15 cellular contexts compared by ENCODE assay signal in genomic region chr11:118410055-118410745, GRCh38. TPM values are rescaled to one million over a fixed set of nuclear protein-coding genes. Genes with fewer than 3 reads are reported as not detected.
DNase-seq lines count a peak whose midpoint lies in the region; ATAC-seq and TF ChIP-seq lines count a peak whose summit lies in the region.
"Had no signal": no experiment of that assay in that cellular context is flagged by ENCODE, and none has a peak within 500 bp of the region (broad histone marks: within the 10 kb centered on the region; RNA-seq: fewer than 3 reads in every experiment).

No MANE protein-coding gene starts in this region.

- POLR2A ChIA-PET in activated CD4-positive, alpha-beta memory T cell treated with anti-CD3 and anti-CD28 coated beads for 36 hours (lab: Charles Lee): interaction anchor here (0.6 kb wide), 1 partner anchor 41 kb away, joined by 3 read pairs; no protein-coding TSS in a partner anchor
- POLR2A ChIA-PET in activated CD4-positive, alpha-beta memory T cell treated with anti-CD3 and anti-CD28 coated beads, Interleukin-2, amount 10 ng/mL, durations not matched to agents 7 days and 5 days (lab: Charles Lee): no interaction called here

- H3K4me3 Mint-ChIP-seq in activated CD4-positive, alpha-beta memory T cell treated with anti-CD3 and anti-CD28 coated beads for 36 hours: no peak overlapping the region
- H3K4me3 Mint-ChIP-seq in activated CD4-positive, alpha-beta memory T cell treated with anti-CD3 and anti-CD28 coated beads, Interleukin-2, amount 10 ng/mL, durations not matched to agents 7 days and 5 days: no peak overlapping the region
- no peak overlapping the region for H3K4me3 Mint-ChIP-seq in progenitor cell of endocrine pancreas (ENCODE audit: low read depth)

- H3K27me3 Mint-ChIP-seq in activated CD4-positive, alpha-beta memory T cell treated with anti-CD3 and anti-CD28 coated beads for 36 hours: no peaks in the 10 kb centered on the region
- no peaks in the 10 kb centered on the region for H3K27me3 Mint-ChIP-seq in activated CD4-positive, alpha-beta memory T cell treated with anti-CD3 and anti-CD28 coated beads, Interleukin-2, amount 10 ng/mL, durations not matched to agents 7 days and 5 days
- H3K27me3 Mint-ChIP-seq in progenitor cell of endocrine pancreas: no peaks in the 10 kb centered on the region
- H3K27me3 Mint-ChIP-seq: naive B cell had no signal

- no peaks in the 10 kb centered on the region for H3K27me3 ChIP-seq in ascending aorta
- H3K27me3 ChIP-seq: tibial nerve had no signal

- no peak overlapping the region for H3K4me3 ChIP-seq in ascending aorta
- H3K4me3 ChIP-seq: A549, tibial nerve had no signal

- peak overlapping the region; percentile 35 for H3K27ac Mint-ChIP-seq in activated CD4-positive, alpha-beta memory T cell treated with anti-CD3 and anti-CD28 coated beads for 36 hours
- H3K27ac Mint-ChIP-seq in activated CD4-positive, alpha-beta memory T cell treated with anti-CD3 and anti-CD28 coated beads, Interleukin-2, amount 10 ng/mL, durations not matched to agents 7 days and 5 days: no peak overlapping the region
- peak overlapping the region; percentile 47 for H3K27ac Mint-ChIP-seq in progenitor cell of endocrine pancreas

- no peak for TF ChIP-seq CTCF in progenitor cell of endocrine pancreas (IDR thresholded peaks at IDR 0.05; ENCODE audit: unreplicated experiment)
- TF ChIP-seq CTCF in ascending aorta (IDR thresholded peaks at IDR 0.05): no peak

- H3K36me3 ChIP-seq in ascending aorta: peaks cover 21 to 41% of the 10 kb centered on the region in 2 donors

- DNase-seq in activated CD4-positive, alpha-beta memory T cell treated with anti-CD3 and anti-CD28 coated beads for 36 hours: no peak
- no peak for DNase-seq in activated CD4-positive, alpha-beta memory T cell treated with anti-CD3 and anti-CD28 coated beads, Interleukin-2, amount 10 ng/mL, durations not matched to agents 7 days and 5 days
- DNase-seq in progenitor cell of endocrine pancreas (ENCODE audit: low spot score, unreplicated experiment) (no peak), ascending aorta (ENCODE audit: low spot score in 2 of 2) (no peak), SKM-1 (lab: John Stamatoyannopoulos, UW; ENCODE audit: unreplicated experiment) (no peak)
- no peak for DNase-seq in stimulated activated CD4-positive, alpha-beta T cell treated with anti-CD3 and anti-CD28 coated beads, Interleukin-1b, Interleukin-23, amount 100 ng/mL, for 48 hours
- DNase-seq: dermis blood vessel endothelial cell, DMS153, islet precursor cell, naive B cell, NCI-H446 treated with DMSO at 0.1 percent for 48 hours had no signal

- no peaks in the 10 kb centered on the region for H3K4me1 ChIP-seq in ascending aorta

- H3K9me3 ChIP-seq in ascending aorta: no peaks in the 10 kb centered on the region
- H3K9me3 ChIP-seq: A549, tibial nerve had no signal

- ATAC-seq in GM21381 (IDR thresholded peaks at IDR 0.05; ENCODE audit: unreplicated experiment): peak; percentile 60
- peak; percentile 70 for ATAC-seq in HG03175 (IDR thresholded peaks at IDR 0.05; ENCODE audit: unreplicated experiment)
- ATAC-seq: A549 had no signal

- H3K9me3 Mint-ChIP-seq in activated CD4-positive, alpha-beta memory T cell treated with anti-CD3 and anti-CD28 coated beads for 36 hours: no peaks in the 10 kb centered on the region
- H3K9me3 Mint-ChIP-seq in activated CD4-positive, alpha-beta memory T cell treated with anti-CD3 and anti-CD28 coated beads, Interleukin-2, amount 10 ng/mL, durations not matched to agents 7 days and 5 days: no peaks in the 10 kb centered on the region
- H3K9me3 Mint-ChIP-seq in progenitor cell of endocrine pancreas (ENCODE audit: low read depth): no peaks in the 10 kb centered on the region
- H3K9me3 Mint-ChIP-seq: naive B cell had no signal

- H3K27ac ChIP-seq in ascending aorta: no peak overlapping the region
- H3K27ac ChIP-seq: A549, tibial nerve had no signal

- peaks cover 24% of the 10 kb centered on the region for H3K4me1 Mint-ChIP-seq in activated CD4-positive, alpha-beta memory T cell treated with anti-CD3 and anti-CD28 coated beads for 36 hours (ENCODE audit: low read depth)
- H3K4me1 Mint-ChIP-seq in activated CD4-positive, alpha-beta memory T cell treated with anti-CD3 and anti-CD28 coated beads, Interleukin-2, amount 10 ng/mL, durations not matched to agents 7 days and 5 days: peaks cover 18% of the 10 kb centered on the region
- no peaks in the 10 kb centered on the region for H3K4me1 Mint-ChIP-seq in progenitor cell of endocrine pancreas (ENCODE audit: low read depth)

- intact Hi-C loops in activated CD4-positive, alpha-beta memory T cell treated with anti-CD3 and anti-CD28 coated beads for 36 hours (cut with micrococcal nuclease): no loop called here
- intact Hi-C loops in ascending aorta (cut with DNase I): no loop called here

- CTCF ChIA-PET in activated CD4-positive, alpha-beta memory T cell treated with anti-CD3 and anti-CD28 coated beads for 36 hours (lab: Charles Lee): interaction anchor here (0.6 to 0.7 kb wide), 2 partner anchors 14 to 333 kb away, joined by 3 read pairs; no protein-coding TSS in a partner anchor
- CTCF ChIA-PET in activated CD4-positive, alpha-beta memory T cell treated with anti-CD3 and anti-CD28 coated beads, Interleukin-2, amount 10 ng/mL, durations not matched to agents 7 days and 5 days (lab: Charles Lee): interaction anchor here (0.6 to 0.9 kb wide), 2 partner anchors 96 to 260 kb away, joined by 3 read pairs; no protein-coding TSS in a partner anchor

- peaks cover 21% of the 10 kb centered on the region for H3K36me3 Mint-ChIP-seq in activated CD4-positive, alpha-beta memory T cell treated with anti-CD3 and anti-CD28 coated beads for 36 hours
- peaks cover 49% of the 10 kb centered on the region for H3K36me3 Mint-ChIP-seq in activated CD4-positive, alpha-beta memory T cell treated with anti-CD3 and anti-CD28 coated beads, Interleukin-2, amount 10 ng/mL, durations not matched to agents 7 days and 5 days (ENCODE audit: low read depth)
- H3K36me3 Mint-ChIP-seq in progenitor cell of endocrine pancreas (ENCODE audit: insufficient read depth): peaks cover 2% of the 10 kb centered on the region

RNA-seq across cellular contexts. Expression of gene ATP5MG, which starts 8.8 kb away (rescaled TPM):
- total RNA-seq in activated CD4-positive, alpha-beta memory T cell treated with anti-CD3 and anti-CD28 coated beads for 36 hours: 100 to 1,000 TPM; 298 to 306 TPM
- total RNA-seq in activated CD4-positive, alpha-beta memory T cell treated with anti-CD3 and anti-CD28 coated beads, Interleukin-2, amount 10 ng/mL, durations not matched to agents 7 days and 5 days: 100 to 1,000 TPM; 251 to 260 TPM
- total RNA-seq in progenitor cell of endocrine pancreas (189 and 192 TPM in 2 replicates), ascending aorta (23.7 TPM)

RNA-seq across cellular contexts. Expression of gene KMT2A, which starts 26.1 kb away (rescaled TPM):
- 10 to 100 TPM; 61.5 to 72.4 TPM for total RNA-seq in activated CD4-positive, alpha-beta memory T cell treated with anti-CD3 and anti-CD28 coated beads for 36 hours
- total RNA-seq in activated CD4-positive, alpha-beta memory T cell treated with anti-CD3 and anti-CD28 coated beads, Interleukin-2, amount 10 ng/mL, durations not matched to agents 7 days and 5 days: 100 to 1,000 TPM in 1 of 2 experiments, 10 to 100 TPM in 1; 94.6 to 102 TPM
- total RNA-seq in progenitor cell of endocrine pancreas (89.1 and 94.6 TPM in 2 replicates), ascending aorta (61.3 TPM)

RNA-seq across cellular contexts. Expression of gene UBE4A, which starts 50.8 kb away (rescaled TPM):
- total RNA-seq in activated CD4-positive, alpha-beta memory T cell treated with anti-CD3 and anti-CD28 coated beads for 36 hours: 10 to 100 TPM; 39.1 to 40.4 TPM
- 10 to 100 TPM; 42.1 to 44.1 TPM for total RNA-seq in activated CD4-positive, alpha-beta memory T cell treated with anti-CD3 and anti-CD28 coated beads, Interleukin-2, amount 10 ng/mL, durations not matched to agents 7 days and 5 days
- total RNA-seq in progenitor cell of endocrine pancreas: 49.2 and 49.8 TPM in 2 replicates
- 24.6 TPM for total RNA-seq in ascending aorta
